Comparison of ENCODE assay signal across 8 cellular contexts in the genomic region with DNA sequence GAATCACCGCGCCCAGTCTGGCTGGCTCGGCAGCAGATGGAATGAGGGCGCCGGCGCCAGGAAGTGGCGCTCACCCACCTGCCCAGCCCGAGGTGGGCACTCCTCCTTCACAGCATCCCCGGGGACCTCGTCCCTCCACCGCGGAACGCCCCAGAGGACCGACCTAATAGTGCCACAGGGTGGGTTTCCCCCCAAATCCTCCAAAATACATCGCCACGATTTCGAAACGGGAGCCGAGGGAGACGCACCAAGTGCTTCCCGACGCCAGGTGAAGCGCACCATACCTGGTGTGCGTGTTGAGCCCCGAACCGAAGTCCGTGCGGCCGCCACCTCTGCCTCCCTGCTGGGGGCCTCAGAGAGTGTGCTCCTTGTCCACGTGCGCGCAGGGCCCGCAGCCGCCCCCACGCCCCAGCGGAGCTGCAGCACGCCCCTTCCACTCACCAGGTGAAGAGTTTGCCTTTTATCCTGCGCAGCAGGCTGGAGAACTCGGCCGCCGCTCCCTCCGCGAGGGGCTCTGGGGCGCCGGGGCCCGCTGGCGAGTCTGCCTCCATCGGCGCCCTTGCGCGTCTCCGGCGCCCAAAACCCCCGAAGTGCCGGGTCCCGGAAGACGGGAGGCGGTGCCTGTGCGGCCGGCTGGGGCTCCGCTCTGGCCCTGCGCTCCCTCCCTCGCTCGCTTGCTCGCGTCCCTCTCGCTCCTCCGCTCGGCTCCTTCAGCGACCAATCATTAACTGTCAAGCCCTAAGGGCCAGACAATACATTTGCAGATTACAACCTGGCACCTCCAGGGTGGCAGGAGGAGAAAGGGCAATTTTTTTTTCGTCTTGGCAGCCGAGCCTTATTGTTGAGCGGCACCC. TPM values are rescaled to one million over a fixed set of nuclear protein-coding genes. Genes with fewer than 3 reads are reported as not detected.
DNase-seq lines count a peak whose midpoint lies in the region; ATAC-seq and TF ChIP-seq lines count a peak whose summit lies in the region.

Gene SLC35F2, minus strand, starts transcription at position 571 of the 854 bp plus-strand sequence. Its CDS starts 20 bp downstream, at position 551.

- DNase-seq in A673 (ENCODE audit: low spot score): peak; percentile 92
- DNase-seq in NCI-H2196 (lab: John Stamatoyannopoulos, UW; ENCODE audit: unreplicated experiment): peak; percentile 75
- DNase-seq in cerebellar cortex (ENCODE audit: low spot score): peak; percentile 77
- DNase-seq in left kidney (ENCODE audit: low read depth, low spot score): peak; percentile 92
- peak; percentile 74 to 80 for DNase-seq in stimulated activated CD4-positive, alpha-beta T cell treated with anti-CD3 and anti-CD28 coated beads, Interleukin-2, amount 100 ng/mL, for 24 hours

- CTCF ChIA-PET in A673 (lab: Charles Lee): interaction anchor here (0.7 kb wide), 2 partner anchors 18 to 39 kb away, joined by 4 to 11 read pairs; no protein-coding TSS in a partner anchor

- BruUV-seq in A673 (replicated peaks; lab: Mats Ljungman, UMichigan): no TSS peak

- no peaks in the 10 kb centered on the region for H3K36me3 ChIP-seq in A673 (ENCODE audit: insufficient read depth, low read length, poor library complexity, severe bottlenecking)

- H3K4me3 ChIP-seq in A673 (ENCODE audit: low read depth, low read length, poor library complexity, severe bottlenecking) (peak within 1 kb of the TSS; percentile 73), WI38 (ENCODE audit: low read depth, low read length) (peak within 1 kb of the TSS; percentile 85)

- peak; percentile 93 for ATAC-seq in GM18861 (IDR thresholded peaks at IDR 0.05; ENCODE audit: unreplicated experiment)
- peak; percentile 85 for ATAC-seq in HG03064 (IDR thresholded peaks at IDR 0.05; ENCODE audit: low read depth, unreplicated experiment)

- POLR2A ChIA-PET in A673 (lab: Charles Lee; ENCODE audit: low non-redundant PET): no interaction called here

- peak within 1 kb of the TSS; percentile 74 for H3K27ac ChIP-seq in A673 (ENCODE audit: low read depth, low read length, poor library complexity, severe bottlenecking)

- TF ChIP-seq CTCF in A673 (conservative IDR thresholded peaks at IDR 0.05; ENCODE audit: low read depth, low read length): no peak
- no peak for TF ChIP-seq CTCF in WI38 (IDR thresholded peaks at IDR 0.05; ENCODE audit: low read depth, low read length)

- no peaks in the 10 kb centered on the region for H3K9me3 ChIP-seq in A673 (ENCODE audit: low read depth, low read length, poor library complexity, severe bottlenecking)

- peaks cover 19% of the 10 kb centered on the region for H3K4me1 ChIP-seq in A673 (ENCODE audit: insufficient read depth, low read length, poor library complexity, severe bottlenecking)

- H3K27me3 ChIP-seq in A673 (replicated peaks; ENCODE audit: insufficient read depth, low read depth, low read length, poor library complexity): no peaks in the 10 kb centered on the region

- intact Hi-C loops in A673 (cut with micrococcal nuclease; ENCODE audit: unreplicated experiment): loop anchor here (5.0 kb wide), 1 partner anchor 61 kb away; no protein-coding TSS in a partner anchor

RNA-seq across cellular contexts. Expression of gene SLC35F2, which starts in this region (rescaled TPM):
- total RNA-seq in A673 (2021): 80.8 and 95.4 TPM in 2 replicates

Comparison
In these comparisons a context has a peak if more than half of its experiments do, and no peak if none do; other contexts are left out.
1. Peak in every context shown above with its lines: DNase-seq, ATAC-seq, H3K4me3 ChIP-seq and H3K27ac ChIP-seq.